19 cellular contexts compared by ENCODE assay signal in the genomic region with DNA sequence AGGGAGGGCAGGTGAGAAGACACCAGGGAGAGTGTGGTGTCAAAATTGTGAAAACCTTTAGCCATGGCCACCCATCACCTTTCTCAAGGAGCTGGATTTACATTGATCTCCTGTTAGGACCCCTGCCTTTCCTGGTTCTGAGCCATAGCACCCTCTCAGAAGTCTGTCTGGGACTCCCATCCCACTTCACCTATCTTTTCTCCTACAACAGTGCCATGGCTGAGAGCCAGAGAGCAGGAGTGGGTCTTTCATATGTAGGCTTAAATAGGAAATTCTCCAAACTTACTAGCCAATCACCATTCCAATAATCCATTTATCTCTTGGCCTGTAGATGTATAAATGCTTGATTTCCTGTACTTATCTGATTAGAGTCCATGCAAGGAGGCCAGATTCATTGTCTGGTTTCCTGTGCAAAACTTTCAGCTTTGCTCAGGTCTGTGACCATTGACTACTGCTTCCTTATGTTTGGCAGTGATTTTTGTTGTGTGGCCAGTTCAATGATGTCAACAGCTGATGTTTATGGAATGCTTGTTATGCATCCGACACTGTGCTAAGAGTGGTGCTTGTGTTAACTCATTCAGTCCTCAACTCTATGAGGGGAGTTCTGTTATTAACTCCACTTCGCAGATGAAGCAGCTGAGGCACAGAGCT. TPM values are rescaled to one million over a fixed set of nuclear protein-coding genes. Genes with fewer than 3 reads are reported as not detected.
"Had no signal": no experiment of that assay in that cellular context is flagged by ENCODE, and none has a peak within 500 bp of the region (broad histone marks: within the 10 kb centered on the region; RNA-seq: fewer than 3 reads in every experiment).

No MANE protein-coding gene starts in this region.

- H3K27ac ChIP-seq: coronary artery, lower lobe of right lung, prostate gland, WERI-Rb-1 had no signal

- H3K27ac Mint-ChIP-seq: activated CD8-positive, alpha-beta memory T cell treated with anti-CD3 and anti-CD28 coated beads, Interleukin-2, amount 10 ng/mL, durations not matched to agents 7 days and 5 days; mesothelial cell of epicardium; nephron progenitor cell; stimulated activated effector memory CD8-positive, alpha-beta T cell treated with anti-CD3 and anti-CD28 coated beads, Interleukin-12 subunit alpha, Interleukin-12 subunit beta, amount 100 ng/mL, for 72 hours; T-helper 17 cell had no signal

- ATAC-seq: activated CD8-positive, alpha-beta memory T cell treated with anti-CD3 and anti-CD28 coated beads, Interleukin-2, amount 10 ng/mL, durations not matched to agents 7 days and 5 days; activated T-cell treated with anti-CD3 and anti-CD28 coated beads, Interleukin-2, amount 50 U/mL, for 4 hours; lower lobe of right lung; stimulated activated effector memory CD8-positive, alpha-beta T cell treated with anti-CD3 and anti-CD28 coated beads, Interleukin-12 subunit alpha, Interleukin-12 subunit beta, amount 100 ng/mL, for 72 hours; T-helper 17 cell had no signal

- H3K9me3 ChIP-seq: lower lobe of right lung, prostate gland had no signal

- DNase-seq: activated CD4-positive, alpha-beta T cell treated with anti-CD3 and anti-CD28 coated beads, Interleukin-2, amount 50 U/mL, for 48 hours; activated CD8-positive, alpha-beta memory T cell treated with anti-CD3 and anti-CD28 coated beads, Interleukin-2, amount 10 ng/mL, durations not matched to agents 7 days and 5 days; activated effector memory CD4-positive, alpha-beta T cell treated with Interleukin-2 at 50 U/mL for 16 hours; activated naive CD4-positive, alpha-beta T cell treated with anti-CD3 and anti-CD28 coated beads, Interleukin-2, amount 50 U/mL, for 16 hours; activated T-cell treated with anti-CD3 and anti-CD28 coated beads, Interleukin-2, amount 50 U/mL, for 4 hours; central memory CD4-positive, alpha-beta T cell; effector CD8-positive, alpha-beta T cell; kidney glomerular epithelial cell; lower lobe of right lung; nephron progenitor cell; occipital lobe; stimulated activated CD4-positive, alpha-beta T cell treated with anti-CD3 and anti-CD28 coated beads, Interleukin-12 subunit alpha, Interleukin-12 subunit beta, amount 100 ng/mL, for 4 hours; stimulated activated CD4-positive, alpha-beta T cell treated with anti-CD3 and anti-CD28 coated beads, Interleukin-2, amount 100 ng/mL, for 24 hours; T-helper 17 cell; WERI-Rb-1 had no signal

- H3K4me1 Mint-ChIP-seq: activated CD8-positive, alpha-beta memory T cell treated with anti-CD3 and anti-CD28 coated beads, Interleukin-2, amount 10 ng/mL, durations not matched to agents 7 days and 5 days; stimulated activated effector memory CD8-positive, alpha-beta T cell treated with anti-CD3 and anti-CD28 coated beads, Interleukin-12 subunit alpha, Interleukin-12 subunit beta, amount 100 ng/mL, for 72 hours; T-helper 17 cell had no signal

- H3K9me3 Mint-ChIP-seq: stimulated activated effector memory CD8-positive, alpha-beta T cell treated with anti-CD3 and anti-CD28 coated beads, Interleukin-12 subunit alpha, Interleukin-12 subunit beta, amount 100 ng/mL, for 72 hours had no signal

- H3K4me3 Mint-ChIP-seq: activated CD8-positive, alpha-beta memory T cell treated with anti-CD3 and anti-CD28 coated beads, Interleukin-2, amount 10 ng/mL, durations not matched to agents 7 days and 5 days; activated T-cell treated with anti-CD3 and anti-CD28 coated beads, Interleukin-2, amount 50 U/mL, for 4 hours; mesothelial cell of epicardium; nephron progenitor cell; stimulated activated effector memory CD8-positive, alpha-beta T cell treated with anti-CD3 and anti-CD28 coated beads, Interleukin-12 subunit alpha, Interleukin-12 subunit beta, amount 100 ng/mL, for 72 hours; T-helper 17 cell had no signal

- H3K36me3 ChIP-seq: lower lobe of right lung, prostate gland, WERI-Rb-1 had no signal

- H3K36me3 Mint-ChIP-seq: activated CD8-positive, alpha-beta memory T cell treated with anti-CD3 and anti-CD28 coated beads, Interleukin-2, amount 10 ng/mL, durations not matched to agents 7 days and 5 days; mesothelial cell of epicardium; stimulated activated effector memory CD8-positive, alpha-beta T cell treated with anti-CD3 and anti-CD28 coated beads, Interleukin-12 subunit alpha, Interleukin-12 subunit beta, amount 100 ng/mL, for 72 hours had no signal

- H3K4me3 ChIP-seq: coronary artery, lower lobe of right lung, prostate gland had no signal

RNA-seq across cellular contexts. Expression of a gene that starts 57.6 kb away (rescaled TPM):
- total RNA-seq: T-helper 17 cell had no signal
